In the genomic region with DNA sequence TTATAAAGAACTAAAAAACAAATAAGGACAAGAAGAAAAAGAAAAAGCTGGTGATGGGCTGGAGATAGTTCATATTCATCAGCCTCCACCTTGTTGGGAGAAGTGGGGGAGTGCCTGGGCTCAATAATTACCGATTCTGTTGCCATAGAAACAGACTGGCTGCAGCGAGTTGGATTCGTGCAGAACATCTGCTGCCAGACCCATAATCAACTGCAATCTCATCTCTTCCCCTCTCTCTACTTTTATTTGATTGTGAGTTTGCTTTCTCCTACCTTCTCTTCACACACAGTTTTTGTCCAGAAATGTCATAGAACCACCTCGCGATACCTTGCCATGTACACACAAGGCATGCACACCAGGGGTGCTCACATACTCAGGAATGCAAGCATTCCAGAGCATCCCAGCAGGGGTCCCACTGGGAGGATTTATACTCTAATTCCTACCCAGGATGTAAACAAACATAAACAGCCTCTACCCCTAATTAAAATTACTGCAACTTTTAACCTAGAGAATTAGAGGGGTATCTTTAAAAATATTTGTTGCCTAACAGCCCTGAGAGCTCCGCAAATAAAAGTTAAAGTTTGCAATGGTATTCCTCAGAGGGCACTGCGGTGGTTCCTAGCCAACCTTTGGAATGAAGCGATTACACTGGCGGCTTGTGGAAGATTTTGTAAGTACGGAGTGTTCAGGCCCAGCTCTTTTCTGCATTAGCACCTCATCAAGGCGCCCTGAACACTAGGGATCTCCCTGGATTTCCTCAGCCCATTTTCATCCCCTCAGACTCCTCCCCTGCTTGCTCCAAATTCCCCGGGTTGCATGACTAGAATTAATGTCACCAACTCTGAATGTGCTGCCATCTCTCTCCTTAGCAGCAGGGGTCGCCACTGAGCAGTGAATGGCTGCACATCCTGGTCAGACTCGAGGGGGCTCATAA, we compare ENCODE assay signal across 8 cellular contexts.
A peak's percentile ranks its signal among the peaks of the same experiment; 100 is the strongest.
DNase-seq lines count a peak whose midpoint lies in the region; ATAC-seq and TF ChIP-seq lines count a peak whose summit lies in the region.

No MANE protein-coding gene starts in this region.

- H3K4me3 ChIP-seq in AG10803 (ENCODE audit: low read length): no peak overlapping the region
- H3K4me3 ChIP-seq in kidney epithelial cell (ENCODE audit: low read depth, low read length): no peak overlapping the region

- H3K36me3 ChIP-seq in kidney epithelial cell (ENCODE audit: control insufficient read depth, insufficient read depth, low read length): no peaks in the 10 kb centered on the region

- peaks cover 6% of the 10 kb centered on the region for H3K27me3 ChIP-seq in kidney epithelial cell (ENCODE audit: control insufficient read depth, insufficient read depth, low read length)

- TF ChIP-seq CTCF in AG10803 (conservative IDR thresholded peaks at IDR 0.05; ENCODE audit: low read length): peak; percentile 95
- TF ChIP-seq CTCF in kidney epithelial cell (IDR thresholded peaks at IDR 0.05; ENCODE audit: insufficient read depth, low read length, poor library complexity, severe bottlenecking): peak; percentile 89

- DNase-seq in AG10803 (ENCODE audit: low read depth) (peak; percentile 31), NCI-H146 (lab: John Stamatoyannopoulos, UW) (peak; percentile 85), kidney epithelial cell (ENCODE audit: low read depth) (no peak)
- peak; percentile 26 to 43 (median 34) for DNase-seq in activated CD4-positive, CD25-positive, alpha-beta regulatory T cell (lab: John Stamatoyannopoulos, UW)
- peak; percentile 20 for DNase-seq in central memory CD4-positive, alpha-beta T cell
- peak; percentile 65 for DNase-seq in stimulated activated CD4-positive, alpha-beta T cell treated with anti-CD3 and anti-CD28 coated beads, Interleukin-4, amount 100 ng/mL, for 24 hours

- peak; percentile 61 for ATAC-seq in GM19372 (IDR thresholded peaks at IDR 0.05; ENCODE audit: low read depth, unreplicated experiment)
- no peak for ATAC-seq in GM18870 (IDR thresholded peaks at IDR 0.05; ENCODE audit: unreplicated experiment)
